In the genomic region with DNA sequence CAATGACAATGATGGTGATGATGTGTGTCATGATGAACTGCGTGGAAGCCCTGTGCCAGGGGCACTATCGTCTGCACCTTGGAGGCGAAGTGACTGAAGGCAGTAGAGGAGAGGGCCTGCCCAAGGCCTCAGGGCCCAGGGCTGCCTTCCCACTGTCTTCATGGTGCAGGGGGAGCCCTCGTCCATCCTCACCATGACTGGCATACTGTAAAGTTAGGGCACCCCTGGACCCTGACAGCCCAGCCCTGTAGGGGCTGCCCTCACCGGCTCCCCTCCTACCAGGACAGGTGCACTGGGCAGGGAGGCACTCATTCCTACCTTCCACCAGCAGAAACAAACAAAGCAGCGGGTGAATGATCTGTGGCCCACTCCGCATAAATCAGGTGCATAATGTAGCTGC, we compare ENCODE assay signal across 4 cellular contexts.
"Had no signal": no experiment of that assay in that cellular context is flagged by ENCODE, and none has a peak within 500 bp of the region (broad histone marks: within the 10 kb centered on the region; RNA-seq: fewer than 3 reads in every experiment).

No MANE protein-coding gene starts in this region.

- H3K4me2 ChIP-seq: GM23338 had no signal

- ATAC-seq: GM23338 had no signal

- H3K27ac Mint-ChIP-seq: GM23338 had no signal

- DNase-seq: H9, HCEC 1CT, IMR-90 had no signal

- H3K4me3 ChIP-seq: GM23338 had no signal

- H3K4me3 Mint-ChIP-seq: GM23338, H9 had no signal

- H3K9me3 Mint-ChIP-seq: H9 had no signal

- H2AFZ ChIP-seq: GM23338 had no signal
